In the genomic region with DNA sequence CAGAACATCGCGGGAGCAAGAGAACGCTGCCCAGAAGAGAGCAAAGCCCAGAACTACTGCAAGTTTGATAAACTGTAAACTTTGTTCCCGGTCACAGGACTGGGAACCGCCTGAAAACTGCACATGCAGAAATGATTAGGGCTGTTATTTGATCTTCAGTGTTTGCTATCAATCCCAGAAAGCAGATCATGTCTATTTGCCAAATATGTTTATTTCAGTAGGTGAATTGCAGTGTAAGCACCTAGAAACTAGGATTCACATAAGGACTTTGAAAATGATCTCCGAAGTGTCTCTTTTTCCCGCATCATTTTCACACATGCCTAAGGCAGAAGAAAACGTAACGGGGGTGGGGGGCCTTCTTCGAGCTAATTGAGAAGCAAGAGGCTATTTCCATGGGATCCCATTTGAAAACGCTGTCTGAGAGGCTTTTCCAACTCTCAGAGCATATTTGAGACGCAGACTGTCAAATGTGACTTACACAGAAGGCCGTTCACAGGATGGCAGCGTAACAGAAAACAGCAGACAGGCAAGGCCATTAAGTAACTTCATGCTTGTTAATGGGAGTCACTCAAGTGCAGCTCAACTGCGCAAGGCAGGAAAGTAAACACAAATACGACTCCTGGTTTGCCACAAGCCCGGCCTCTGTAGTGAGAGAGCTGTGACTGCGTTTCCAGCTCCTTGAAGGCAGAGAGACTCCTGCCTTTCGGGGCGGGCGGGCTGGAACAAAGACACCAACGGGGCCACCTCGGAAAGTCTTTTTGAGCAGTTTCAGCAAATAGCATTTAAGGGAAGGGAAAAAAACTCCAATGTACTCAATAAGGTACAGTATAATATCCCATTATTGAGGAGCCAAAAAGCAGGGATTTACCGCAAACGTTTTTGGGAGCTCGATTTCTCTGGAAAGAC, we compare ENCODE assay signal across 8 cellular contexts.
A peak's percentile ranks its signal among the peaks of the same experiment; 100 is the strongest.
DNase-seq lines count a peak whose midpoint lies in the region; TF ChIP-seq lines count a peak whose summit lies in the region.

No MANE protein-coding gene starts in this region.

- TF ChIP-seq CTCF in AG04449 (IDR thresholded peaks at IDR 0.05; ENCODE audit: insufficient read depth, low read length, missing control alignments), result no peak
- TF ChIP-seq CTCF in HFF-Myc (IDR thresholded peaks at IDR 0.05; ENCODE audit: low read depth, low read length, missing control alignments), result no peak

- no peaks in the 10 kb centered on the region for H3K36me3 ChIP-seq in SJCRH30

- peak overlapping the region; percentile 96 for H3K27ac ChIP-seq in SJCRH30

- peaks cover 34% of the 10 kb centered on the region for H3K4me1 ChIP-seq in SJCRH30

- peak; percentile 94 for DNase-seq in AG04449 (ENCODE audit: low read depth, low spot score)
- no peak for DNase-seq in HFF-Myc (ENCODE audit: extremely low read depth, low read depth)
- peak; percentile 98 to 99 for DNase-seq in SJCRH30
- peak; percentile 59 for DNase-seq in fibroblast of the conjunctiva (ENCODE audit: low read depth)
- peak in 42 of 56 donors; percentile 6 to 69 (median 26) for DNase-seq in nucleus accumbens (lab: John Stamatoyannopoulos, UW)
- no peak for DNase-seq in T-helper 9 cell
- no peak for DNase-seq in stimulated activated CD4-positive, alpha-beta T cell treated with anti-CD3 and anti-CD28 coated beads, Interleukin-1b, Interleukin-23, amount 100 ng/mL, for 48 hours
- DNase-seq in NCI-H1048 (lab: John Stamatoyannopoulos, UW), result no peak

- H3K9me3 ChIP-seq in SJCRH30 (replicated peaks), result no peaks in the 10 kb centered on the region

- H3K4me3 ChIP-seq in AG04449 (ENCODE audit: low read depth, low read length) (peak overlapping the region; percentile 35), HFF-Myc (replicated peaks; ENCODE audit: low read depth, low read length) (0 out of 2 replicates have a peak overlapping the region, but pooled peaks have one; percentile 1), SJCRH30 (peak overlapping the region; percentile 68)

- no peaks in the 10 kb centered on the region for H3K27me3 ChIP-seq in SJCRH30

- POLR2A ChIA-PET in AG04449 (lab: Yijun Ruan, JAX), result interaction anchor here (0.8 to 2.0 kb wide), 8 partner anchors 10 to 178 kb away, joined by 3 to 9 read pairs (median 5); partner anchors contain the start of gene ZNF217

- CTCF ChIA-PET in AG04449 (lab: Yijun Ruan, JAX), result interaction anchor here (0.8 to 4.4 kb wide), 7 partner anchors 11 to 202 kb away, joined by 3 to 23 read pairs (median 6); no protein-coding TSS in a partner anchor

Comparison
In these comparisons a context has a peak if more than half of its experiments do, and no peak if none do; other contexts are left out.
1. DNase-seq: peak in AG04449 (single experiment), SJCRH30 (2 of 2), fibroblast of the conjunctiva (single experiment) and nucleus accumbens (42 of 56); none in HFF-Myc (single experiment), T-helper 9 cell (single experiment), stimulated activated CD4-positive, alpha-beta T cell treated with anti-CD3 and anti-CD28 coated beads, Interleukin-1b, Interleukin-23, amount 100 ng/mL, for 48 hours (single experiment) and NCI-H1048 (single experiment).
2. H3K4me3 ChIP-seq: peak in every context shown above with its lines; median percentile 68 in SJCRH30; 35 in AG04449; 1 in HFF-Myc.